Comparison of ENCODE assay signal across 1 cellular context in genomic region chr4:184477201-184477999, GRCh38.
TF ChIP-seq lines count a peak whose summit lies in the region.

No MANE protein-coding gene starts in this region.

TF ChIP-seq in GM23338, 12 proteins besides CTCF, POLR2A, EP300 and RAD21 (continued from another document):
- TF ChIP-seq, protein P1, sequence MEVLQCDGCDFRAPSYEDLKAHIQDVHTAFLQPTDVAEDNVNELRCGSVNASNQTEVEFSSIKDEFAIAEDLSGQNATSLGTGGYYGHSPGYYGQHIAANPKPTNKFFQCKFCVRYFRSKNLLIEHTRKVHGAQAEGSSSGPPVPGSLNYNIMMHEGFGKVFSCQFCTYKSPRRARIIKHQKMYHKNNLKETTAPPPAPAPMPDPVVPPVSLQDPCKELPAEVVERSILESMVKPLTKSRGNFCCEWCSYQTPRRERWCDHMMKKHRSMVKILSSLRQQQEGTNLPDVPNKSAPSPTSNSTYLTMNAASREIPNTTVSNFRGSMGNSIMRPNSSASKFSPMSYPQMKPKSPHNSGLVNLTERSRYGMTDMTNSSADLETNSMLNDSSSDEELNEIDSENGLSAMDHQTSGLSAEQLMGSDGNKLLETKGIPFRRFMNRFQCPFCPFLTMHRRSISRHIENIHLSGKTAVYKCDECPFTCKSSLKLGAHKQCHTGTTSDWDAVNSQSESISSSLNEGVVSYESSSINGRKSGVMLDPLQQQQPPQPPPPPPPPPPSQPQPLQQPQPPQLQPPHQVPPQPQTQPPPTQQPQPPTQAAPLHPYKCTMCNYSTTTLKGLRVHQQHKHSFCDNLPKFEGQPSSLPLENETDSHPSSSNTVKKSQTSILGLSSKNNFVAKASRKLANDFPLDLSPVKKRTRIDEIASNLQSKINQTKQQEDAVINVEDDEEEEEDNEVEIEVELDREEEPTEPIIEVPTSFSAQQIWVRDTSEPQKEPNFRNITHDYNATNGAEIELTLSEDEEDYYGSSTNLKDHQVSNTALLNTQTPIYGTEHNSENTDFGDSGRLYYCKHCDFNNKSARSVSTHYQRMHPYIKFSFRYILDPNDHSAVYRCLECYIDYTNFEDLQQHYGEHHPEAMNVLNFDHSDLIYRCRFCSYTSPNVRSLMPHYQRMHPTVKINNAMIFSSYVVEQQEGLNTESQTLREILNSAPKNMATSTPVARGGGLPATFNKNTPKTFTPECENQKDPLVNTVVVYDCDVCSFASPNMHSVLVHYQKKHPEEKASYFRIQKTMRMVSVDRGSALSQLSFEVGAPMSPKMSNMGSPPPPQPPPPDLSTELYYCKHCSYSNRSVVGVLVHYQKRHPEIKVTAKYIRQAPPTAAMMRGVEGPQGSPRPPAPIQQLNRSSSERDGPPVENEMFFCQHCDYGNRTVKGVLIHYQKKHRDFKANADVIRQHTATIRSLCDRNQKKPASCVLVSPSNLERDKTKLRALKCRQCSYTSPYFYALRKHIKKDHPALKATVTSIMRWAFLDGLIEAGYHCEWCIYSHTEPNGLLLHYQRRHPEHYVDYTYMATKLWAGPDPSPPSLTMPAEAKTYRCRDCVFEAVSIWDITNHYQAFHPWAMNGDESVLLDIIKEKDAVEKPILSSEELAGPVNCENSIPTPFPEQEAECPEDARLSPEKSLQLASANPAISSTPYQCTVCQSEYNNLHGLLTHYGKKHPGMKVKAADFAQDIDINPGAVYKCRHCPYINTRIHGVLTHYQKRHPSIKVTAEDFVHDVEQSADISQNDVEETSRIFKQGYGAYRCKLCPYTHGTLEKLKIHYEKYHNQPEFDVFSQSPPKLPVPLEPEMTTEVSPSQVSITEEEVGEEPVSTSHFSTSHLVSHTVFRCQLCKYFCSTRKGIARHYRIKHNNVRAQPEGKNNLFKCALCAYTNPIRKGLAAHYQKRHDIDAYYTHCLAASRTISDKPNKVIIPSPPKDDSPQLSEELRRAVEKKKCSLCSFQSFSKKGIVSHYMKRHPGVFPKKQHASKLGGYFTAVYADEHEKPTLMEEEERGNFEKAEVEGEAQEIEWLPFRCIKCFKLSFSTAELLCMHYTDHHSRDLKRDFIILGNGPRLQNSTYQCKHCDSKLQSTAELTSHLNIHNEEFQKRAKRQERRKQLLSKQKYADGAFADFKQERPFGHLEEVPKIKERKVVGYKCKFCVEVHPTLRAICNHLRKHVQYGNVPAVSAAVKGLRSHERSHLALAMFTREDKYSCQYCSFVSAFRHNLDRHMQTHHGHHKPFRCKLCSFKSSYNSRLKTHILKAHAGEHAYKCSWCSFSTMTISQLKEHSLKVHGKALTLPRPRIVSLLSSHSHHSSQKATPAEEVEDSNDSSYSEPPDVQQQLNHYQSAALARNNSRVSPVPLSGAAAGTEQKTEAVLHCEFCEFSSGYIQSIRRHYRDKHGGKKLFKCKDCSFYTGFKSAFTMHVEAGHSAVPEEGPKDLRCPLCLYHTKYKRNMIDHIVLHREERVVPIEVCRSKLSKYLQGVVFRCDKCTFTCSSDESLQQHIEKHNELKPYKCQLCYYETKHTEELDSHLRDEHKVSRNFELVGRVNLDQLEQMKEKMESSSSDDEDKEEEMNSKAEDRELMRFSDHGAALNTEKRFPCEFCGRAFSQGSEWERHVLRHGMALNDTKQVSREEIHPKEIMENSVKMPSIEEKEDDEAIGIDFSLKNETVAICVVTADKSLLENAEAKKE (CRISPR knock-in tag; IDR thresholded peaks at IDR 0.05): no peak
- TF ChIP-seq EZH2 (IDR thresholded peaks at IDR 0.05; ENCODE audit: low read depth, unreplicated experiment): no peak
- TF ChIP-seq ZNF114 (CRISPR knock-in tag; IDR thresholded peaks at IDR 0.05): no peak
- TF ChIP-seq STAT1 (IDR thresholded peaks at IDR 0.05; ENCODE audit: unreplicated experiment): no peak
- TF ChIP-seq, protein P2, sequence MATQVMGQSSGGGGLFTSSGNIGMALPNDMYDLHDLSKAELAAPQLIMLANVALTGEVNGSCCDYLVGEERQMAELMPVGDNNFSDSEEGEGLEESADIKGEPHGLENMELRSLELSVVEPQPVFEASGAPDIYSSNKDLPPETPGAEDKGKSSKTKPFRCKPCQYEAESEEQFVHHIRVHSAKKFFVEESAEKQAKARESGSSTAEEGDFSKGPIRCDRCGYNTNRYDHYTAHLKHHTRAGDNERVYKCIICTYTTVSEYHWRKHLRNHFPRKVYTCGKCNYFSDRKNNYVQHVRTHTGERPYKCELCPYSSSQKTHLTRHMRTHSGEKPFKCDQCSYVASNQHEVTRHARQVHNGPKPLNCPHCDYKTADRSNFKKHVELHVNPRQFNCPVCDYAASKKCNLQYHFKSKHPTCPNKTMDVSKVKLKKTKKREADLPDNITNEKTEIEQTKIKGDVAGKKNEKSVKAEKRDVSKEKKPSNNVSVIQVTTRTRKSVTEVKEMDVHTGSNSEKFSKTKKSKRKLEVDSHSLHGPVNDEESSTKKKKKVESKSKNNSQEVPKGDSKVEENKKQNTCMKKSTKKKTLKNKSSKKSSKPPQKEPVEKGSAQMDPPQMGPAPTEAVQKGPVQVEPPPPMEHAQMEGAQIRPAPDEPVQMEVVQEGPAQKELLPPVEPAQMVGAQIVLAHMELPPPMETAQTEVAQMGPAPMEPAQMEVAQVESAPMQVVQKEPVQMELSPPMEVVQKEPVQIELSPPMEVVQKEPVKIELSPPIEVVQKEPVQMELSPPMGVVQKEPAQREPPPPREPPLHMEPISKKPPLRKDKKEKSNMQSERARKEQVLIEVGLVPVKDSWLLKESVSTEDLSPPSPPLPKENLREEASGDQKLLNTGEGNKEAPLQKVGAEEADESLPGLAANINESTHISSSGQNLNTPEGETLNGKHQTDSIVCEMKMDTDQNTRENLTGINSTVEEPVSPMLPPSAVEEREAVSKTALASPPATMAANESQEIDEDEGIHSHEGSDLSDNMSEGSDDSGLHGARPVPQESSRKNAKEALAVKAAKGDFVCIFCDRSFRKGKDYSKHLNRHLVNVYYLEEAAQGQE (IDR thresholded peaks at IDR 0.05; ENCODE audit: unreplicated experiment): no peak
- no peak for TF ChIP-seq JUNB (IDR thresholded peaks at IDR 0.05; ENCODE audit: unreplicated experiment)
